Comparison of ENCODE assay signal across 13 cellular contexts in the genomic region with DNA sequence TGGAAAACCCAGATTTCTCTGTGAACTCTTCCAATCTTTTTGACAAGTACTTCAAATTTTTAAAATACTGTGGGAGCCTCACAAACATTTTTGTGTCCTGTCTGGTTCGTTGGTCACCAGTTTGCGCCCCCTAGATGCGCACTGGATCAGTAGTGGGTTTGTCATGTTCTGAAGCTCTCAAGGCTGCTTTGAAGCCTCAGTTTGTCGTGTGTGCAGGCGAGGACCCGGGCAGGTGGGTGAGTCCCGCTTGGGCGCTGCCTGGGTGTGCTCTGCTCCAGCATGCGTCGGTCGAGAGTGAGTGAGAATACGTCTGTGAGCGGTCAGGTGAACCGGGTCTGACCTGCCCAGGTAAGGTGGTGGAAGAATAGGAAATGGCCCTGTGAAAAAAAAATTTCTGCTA. TPM values are rescaled to one million over a fixed set of nuclear protein-coding genes. Genes with fewer than 3 reads are reported as not detected.
DNase-seq lines count a peak whose midpoint lies in the region; ATAC-seq and TF ChIP-seq lines count a peak whose summit lies in the region.
"Had no signal": no experiment of that assay in that cellular context is flagged by ENCODE, and none has a peak within 500 bp of the region (broad histone marks: within the 10 kb centered on the region; RNA-seq: fewer than 3 reads in every experiment).

No MANE protein-coding gene starts in this region.

- peaks cover 3% of the 10 kb centered on the region for H3K36me3 Mint-ChIP-seq in effector memory CD8-positive, alpha-beta T cell (ENCODE audit: insufficient read depth)
- no peaks in the 10 kb centered on the region for H3K36me3 Mint-ChIP-seq in Caco-2 (ENCODE audit: insufficient read depth, unreplicated experiment)

- H3K4me1 Mint-ChIP-seq in effector memory CD8-positive, alpha-beta T cell (ENCODE audit: low read depth in 2 of 2): peaks cover 9 to 13% of the 10 kb centered on the region in 2 donors
- H3K4me1 Mint-ChIP-seq in Caco-2 (ENCODE audit: low read depth, unreplicated experiment): no peaks in the 10 kb centered on the region

- 8% methylated on average over 14 of the region's 14 CpGs for WGBS in HUES64
- WGBS in neuronal stem cell (ENCODE audit: extremely low coverage in 2 of 2, insufficient read length in 2 of 2, insufficient replicate concordance in 1 of 2), 2 donors: no CpG with 5 or more reads among the region's 14 CpGs

- H2AK5ac ChIP-seq in neuronal stem cell (ENCODE audit: low read depth, low read length): no peak overlapping the region

- no peaks in the 10 kb centered on the region for H3K9me3 ChIP-seq in HUES64 (ENCODE audit: insufficient read depth, low read depth, low read length)
- no peaks in the 10 kb centered on the region for H3K9me3 ChIP-seq in neuronal stem cell (replicated peaks in 1 of 2; ENCODE audit: control insufficient read depth in 2 of 2, insufficient read depth in 1 of 2, low read depth in 1 of 2, low read length in 2 of 2)
- no peaks in the 10 kb centered on the region for H3K9me3 ChIP-seq in Caco-2
- H3K9me3 ChIP-seq in HAP-1: no peaks in the 10 kb centered on the region
- H3K9me3 ChIP-seq: ascending aorta, gastroesophageal sphincter, tibial artery had no signal

- CTCF ChIA-PET in Caco-2 (lab: Charles Lee): no interaction called here

- POLR2A ChIA-PET in Caco-2 (lab: Charles Lee): no interaction called here

- no peak for ATAC-seq in effector memory CD8-positive, alpha-beta T cell (replicated peaks)
- ATAC-seq: gastroesophageal sphincter, left colon had no signal

- H4K91ac ChIP-seq in neuronal stem cell (ENCODE audit: low read depth, low read length, poor library complexity): no peak overlapping the region

- DNase-seq in NCI-H2171 treated with DMSO at 0.1 percent for 48 hours (lab: John Stamatoyannopoulos, UW): peak; percentile 18
- DNase-seq in NCI-H2171 (lab: John Stamatoyannopoulos, UW): no peak
- no peak for DNase-seq in effector memory CD8-positive, alpha-beta T cell
- DNase-seq in neuronal stem cell (ENCODE audit: low spot score): no peak
- DNase-seq in SKM-1 (lab: John Stamatoyannopoulos, UW; ENCODE audit: unreplicated experiment): no peak
- DNase-seq in Caco-2: no peak
- no peak for DNase-seq in HAP-1 (ENCODE audit: low spot score in 2 of 2)
- DNase-seq: left colon, tibial artery had no signal

- no peak overlapping the region for H2BK120ac ChIP-seq in neuronal stem cell (ENCODE audit: low read depth, low read length)

- peak overlapping the region; percentile 44 for H3K4me3 ChIP-seq in HUES64 (ENCODE audit: low read length)
- peak overlapping the region in 1 of 2 donors; percentile 55 for H3K4me3 ChIP-seq in neuronal stem cell (ENCODE audit: low read length in 2 of 2)
- H3K4me3 ChIP-seq in Caco-2 (ENCODE audit: low read depth, low read length): no peak overlapping the region
- no peak overlapping the region for H3K4me3 ChIP-seq in HAP-1
- H3K4me3 ChIP-seq: ascending aorta, gastroesophageal sphincter, tibial artery had no signal

- H2BK12ac ChIP-seq in neuronal stem cell (ENCODE audit: low read length): no peak overlapping the region

- H3K14ac ChIP-seq in neuronal stem cell (ENCODE audit: low read length): no peak overlapping the region

- no peak overlapping the region for H3K18ac ChIP-seq in neuronal stem cell (ENCODE audit: low read length)

- TF ChIP-seq CTCF in Caco-2 (IDR thresholded peaks at IDR 0.05; ENCODE audit: insufficient read depth in 1 of 2, low read depth in 1 of 2, low read length in 1 of 2, severe bottlenecking in 1 of 2, unreplicated experiment in 1 of 2): no peak

- H2BK5ac ChIP-seq in neuronal stem cell (ENCODE audit: low read length): no peak overlapping the region

- H3K27ac Mint-ChIP-seq in effector memory CD8-positive, alpha-beta T cell: no peak overlapping the region
- no peak overlapping the region for H3K27ac Mint-ChIP-seq in Caco-2 (ENCODE audit: unreplicated experiment)
- H3K27ac Mint-ChIP-seq: natural killer cell treated with Interleukin-12 subunit alpha and Interleukin-12 subunit beta and Interleukin-15 and Interleukin-18, amount 100 ng/mL, for 72 hours had no signal

- no TSS peak for BruUV-seq in Caco-2 (replicated peaks; lab: Mats Ljungman, UMichigan)

- in situ Hi-C loops in HAP-1 (cut with MboI; ENCODE audit: low sequenced_read_pairs): no loop called here

- H3K9me3 Mint-ChIP-seq in effector memory CD8-positive, alpha-beta T cell: no peaks in the 10 kb centered on the region
- H3K9me3 Mint-ChIP-seq in Caco-2 (ENCODE audit: unreplicated experiment): no peaks in the 10 kb centered on the region
- H3K9me3 Mint-ChIP-seq: natural killer cell treated with Interleukin-12 subunit alpha and Interleukin-12 subunit beta and Interleukin-15 and Interleukin-18, amount 100 ng/mL, for 72 hours had no signal

- H3K27ac ChIP-seq in HUES64 (ENCODE audit: low read depth, low read length) (no peak overlapping the region), neuronal stem cell (replicated peaks; ENCODE audit: low read length) (no peak overlapping the region)
- H3K27ac ChIP-seq: ascending aorta, gastroesophageal sphincter, tibial artery had no signal

- no peak overlapping the region for H3K4ac ChIP-seq in neuronal stem cell (ENCODE audit: low read length)

- H3K36me3 ChIP-seq in HUES64 (ENCODE audit: insufficient read depth, low read length) (no peaks in the 10 kb centered on the region), neuronal stem cell (replicated peaks in 1 of 2; ENCODE audit: control insufficient read depth in 2 of 2, insufficient read depth in 2 of 2, low read length in 2 of 2) (no peaks in the 10 kb centered on the region), Caco-2 (ENCODE audit: control insufficient read depth, insufficient read depth, low read length) (no peaks in the 10 kb centered on the region), HAP-1 (replicated peaks) (no peaks in the 10 kb centered on the region)
- H3K36me3 ChIP-seq: ascending aorta, gastroesophageal sphincter, tibial artery had no signal

- intact Hi-C loops in Caco-2 (cut with micrococcal nuclease; ENCODE audit: unreplicated experiment): no loop called here

- peak overlapping the region; percentile 56 for H2BK15ac ChIP-seq in neuronal stem cell (ENCODE audit: low read length)

- H4K8ac ChIP-seq in neuronal stem cell (ENCODE audit: low read depth, low read length): no peak overlapping the region

- no peak overlapping the region for H3K9ac ChIP-seq in HUES64 (ENCODE audit: low read depth, low read length)
- H3K9ac ChIP-seq in neuronal stem cell (ENCODE audit: low read depth, low read length, poor library complexity): peak overlapping the region; percentile 66

- H3K4me2 ChIP-seq in neuronal stem cell (ENCODE audit: insufficient read depth, low read length, poor library complexity, severe bottlenecking): peak overlapping the region; percentile 89

- H3K27me3 ChIP-seq in HUES64 (ENCODE audit: insufficient read depth, low read length): peaks cover 66% of the 10 kb centered on the region
- peaks cover 12 to 62% (median 44%) of the 10 kb centered on the region in 3 experiments for H3K27me3 ChIP-seq in neuronal stem cell (ENCODE audit: control insufficient read depth in 3 of 3, insufficient read depth in 3 of 3, low read depth in 1 of 3, low read length in 3 of 3)
- H3K27me3 ChIP-seq in Caco-2 (replicated peaks; ENCODE audit: control insufficient read depth, insufficient read depth, low read length): no peaks in the 10 kb centered on the region
- peaks cover 54% of the 10 kb centered on the region for H3K27me3 ChIP-seq in HAP-1 (ENCODE audit: low read depth)

- H2AFZ ChIP-seq in neuronal stem cell (ENCODE audit: low read length): peak overlapping the region; percentile 85

- no peaks in the 10 kb centered on the region for H3K79me1 ChIP-seq in neuronal stem cell (ENCODE audit: low read depth, low read length)

- peak overlapping the region; percentile 3 to 25 for H3K4me3 Mint-ChIP-seq in effector memory CD8-positive, alpha-beta T cell
- H3K4me3 Mint-ChIP-seq in Caco-2 (ENCODE audit: unreplicated experiment): no peak overlapping the region
- H3K4me3 Mint-ChIP-seq: natural killer cell treated with Interleukin-12 subunit alpha and Interleukin-12 subunit beta and Interleukin-15 and Interleukin-18, amount 100 ng/mL, for 72 hours had no signal

- H3K4me1 ChIP-seq in HUES64 (ENCODE audit: insufficient read depth, low read length) (peaks cover 15% of the 10 kb centered on the region), neuronal stem cell (ENCODE audit: control insufficient read depth in 2 of 2, insufficient read depth in 1 of 2, low read depth in 1 of 2, low read length in 2 of 2) (peaks cover 23 to 27% of the 10 kb centered on the region in 2 donors), Caco-2 (no peaks in the 10 kb centered on the region), HAP-1 (peaks cover 4% of the 10 kb centered on the region; the same call in 1 of the 2 replicates)
- H3K4me1 ChIP-seq: ascending aorta had no signal

- H3K27me3 Mint-ChIP-seq in effector memory CD8-positive, alpha-beta T cell: peaks cover 70% of the 10 kb centered on the region in 2 donors
- H3K27me3 Mint-ChIP-seq in Caco-2 (ENCODE audit: insufficient read depth, unreplicated experiment): peaks cover 18% of the 10 kb centered on the region

- H3K23ac ChIP-seq in neuronal stem cell (ENCODE audit: low read depth, low read length, poor library complexity): peak overlapping the region; percentile 67

RNA-seq across cellular contexts. Expression of gene AEN, which starts 17.3 kb away (rescaled TPM):
- polyA plus RNA-seq in HUES64 (2013, experiment 1 of 2): 79.1 TPM
- 69.9 TPM for polyA plus RNA-seq in HUES64 (2013, experiment 2 of 2)
- 42.3 TPM for polyA plus RNA-seq in neuronal stem cell (2013, experiment 1 of 2)
- polyA plus RNA-seq in neuronal stem cell (2013, experiment 2 of 2): 41.6 TPM
- 28.7 and 33.2 TPM in 2 replicates for total RNA-seq in Caco-2 (2022)

RNA-seq across cellular contexts. Expression of gene ISG20, which starts 34.9 kb away (rescaled TPM):
- 1.2 TPM for polyA plus RNA-seq in HUES64 (2013, experiment 1 of 2)
- polyA plus RNA-seq in HUES64 (2013, experiment 2 of 2): 2.4 TPM
- polyA plus RNA-seq in neuronal stem cell (2013, experiment 1 of 2): 2.1 TPM
- 1.6 TPM for polyA plus RNA-seq in neuronal stem cell (2013, experiment 2 of 2)
- total RNA-seq in Caco-2 (2022): 6.4 and 7.7 TPM in 2 replicates

RNA-seq across cellular contexts. Expression of gene DET1, which starts 57.4 kb away (rescaled TPM):
- 7.4 TPM for polyA plus RNA-seq in HUES64 (2013, experiment 1 of 2)
- polyA plus RNA-seq in HUES64 (2013, experiment 2 of 2): 8.2 TPM
- 9.6 TPM for polyA plus RNA-seq in neuronal stem cell (2013, experiment 1 of 2)
- polyA plus RNA-seq in neuronal stem cell (2013, experiment 2 of 2): 8.6 TPM
- total RNA-seq in Caco-2 (2022): 2.0 and 3.7 TPM in 2 replicates
